Comparison of ENCODE assay signal across 15 cellular contexts in the genomic region with DNA sequence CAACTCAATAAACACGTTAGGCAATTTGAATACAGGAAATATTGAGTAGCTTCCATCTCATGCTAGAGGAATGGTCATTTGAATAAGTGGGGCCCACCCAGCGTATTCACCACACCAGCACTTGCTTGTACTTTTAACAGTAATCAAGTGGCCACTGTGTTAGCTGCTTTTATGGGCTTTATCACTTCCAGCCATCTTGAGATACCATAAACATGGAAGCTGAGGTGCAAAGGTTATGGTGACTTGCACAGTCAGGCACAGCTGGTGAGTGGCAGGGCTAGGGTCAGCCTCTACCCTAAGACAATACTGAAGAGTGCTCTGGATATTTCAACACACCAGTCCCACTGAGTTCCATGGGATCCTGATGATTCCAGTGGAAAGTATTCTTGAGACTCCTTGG. TPM values are rescaled to one million over a fixed set of nuclear protein-coding genes. Genes with fewer than 3 reads are reported as not detected.
DNase-seq lines count a peak whose midpoint lies in the region; ATAC-seq and TF ChIP-seq lines count a peak whose summit lies in the region.
"Had no signal": no experiment of that assay in that cellular context is flagged by ENCODE, and none has a peak within 500 bp of the region (broad histone marks: within the 10 kb centered on the region; RNA-seq: fewer than 3 reads in every experiment).

No MANE protein-coding gene starts in this region.

- no peaks in the 10 kb centered on the region for H3K9me3 ChIP-seq in upper lobe of left lung
- no peaks in the 10 kb centered on the region for H3K9me3 ChIP-seq in WERI-Rb-1 (ENCODE audit: severe bottlenecking)

- H3K4me3 ChIP-seq in upper lobe of left lung (no peak overlapping the region), WERI-Rb-1 (ENCODE audit: low read depth, low read length) (no peak overlapping the region)

- no peaks in the 10 kb centered on the region for H3K9me3 Mint-ChIP-seq in activated naive CD8-positive, alpha-beta T cell treated with anti-CD3 and anti-CD28 coated beads for 36 hours
- H3K9me3 Mint-ChIP-seq: H9, naive B cell had no signal

- H3K27me3 Mint-ChIP-seq in activated naive CD8-positive, alpha-beta T cell treated with anti-CD3 and anti-CD28 coated beads for 36 hours: no peaks in the 10 kb centered on the region
- H3K27me3 Mint-ChIP-seq: naive B cell had no signal

- intact Hi-C loops in left colon (cut with DNase I, micrococcal nuclease): no loop called here

- DNase-seq in HuH-7 (ENCODE audit: low spot score) (peak; percentile 87), left colon (peak; percentile 59 to 76), upper lobe of left lung (no peak), WERI-Rb-1 (no peak)
- no peak for DNase-seq in activated naive CD8-positive, alpha-beta T cell treated with anti-CD3 and anti-CD28 coated beads for 36 hours
- DNase-seq: AML-193, brain microvascular endothelial cell, DND-41, H9, naive B cell, NCI-H1105 treated with DMSO at 0.1 percent for 48 hours, NCI-H69 had no signal

- peaks cover 44 to 58% (median 49%) of the 10 kb centered on the region in 4 donors for H3K4me1 ChIP-seq in upper lobe of left lung

- ATAC-seq in left colon (peak; percentile 79), upper lobe of left lung (ENCODE audit: low FRiP score in 2 of 2) (no peak), GM19463 (IDR thresholded peaks at IDR 0.05; ENCODE audit: unreplicated experiment) (no peak), GM18868 (IDR thresholded peaks at IDR 0.05; ENCODE audit: unreplicated experiment) (no peak)

- H3K27ac Mint-ChIP-seq in activated naive CD8-positive, alpha-beta T cell treated with anti-CD3 and anti-CD28 coated beads for 36 hours: peak overlapping the region; percentile 34
- H3K27ac Mint-ChIP-seq: H9 had no signal

- H3K27ac ChIP-seq in upper lobe of left lung (peak overlapping the region; percentile 35 to 99 (median 98)), WERI-Rb-1 (no peak overlapping the region)
- H3K27ac ChIP-seq: brain microvascular endothelial cell had no signal

- H3K27me3 ChIP-seq in upper lobe of left lung: no peaks in the 10 kb centered on the region
- no peaks in the 10 kb centered on the region for H3K27me3 ChIP-seq in WERI-Rb-1 (ENCODE audit: insufficient read depth, low read depth, severe bottlenecking)
- H3K27me3 ChIP-seq: brain microvascular endothelial cell had no signal

- TF ChIP-seq POLR2A in upper lobe of left lung (IDR thresholded peaks at IDR 0.05): no peak

- no peak for TF ChIP-seq EP300 in upper lobe of left lung (IDR thresholded peaks at IDR 0.05)

- peaks cover 47% of the 10 kb centered on the region for H3K4me1 Mint-ChIP-seq in activated naive CD8-positive, alpha-beta T cell treated with anti-CD3 and anti-CD28 coated beads for 36 hours

- TF ChIP-seq CTCF in upper lobe of left lung (IDR thresholded peaks at IDR 0.05): no peak
- no peak for TF ChIP-seq CTCF in WERI-Rb-1 (IDR thresholded peaks at IDR 0.05; ENCODE audit: low read depth, low read length)

- no peak overlapping the region for H3K4me3 Mint-ChIP-seq in activated naive CD8-positive, alpha-beta T cell treated with anti-CD3 and anti-CD28 coated beads for 36 hours
- H3K4me3 Mint-ChIP-seq: H9, naive B cell had no signal

- WGBS in upper lobe of left lung, 2 donors: 77 to 78% methylated on average over 2 of the region's 2 CpGs

- H3K36me3 ChIP-seq in upper lobe of left lung (peaks cover 0 to 48% (median 11%) of the 10 kb centered on the region in 4 donors), WERI-Rb-1 (peaks cover 45% of the 10 kb centered on the region)

- peaks cover 49% of the 10 kb centered on the region for H3K36me3 Mint-ChIP-seq in activated naive CD8-positive, alpha-beta T cell treated with anti-CD3 and anti-CD28 coated beads for 36 hours

RNA-seq across cellular contexts. Expression of gene JOSD1, which starts 6.7 kb away (rescaled TPM):
- total RNA-seq in activated naive CD8-positive, alpha-beta T cell treated with anti-CD3 and anti-CD28 coated beads for 36 hours: 10 to 100 TPM; 79.4 to 83.7 TPM
- total RNA-seq in left colon: 100 to 1,000 TPM in 1 of 2 donors, 10 to 100 TPM in 1; 93.1 to 144 TPM
- total RNA-seq in upper lobe of left lung: 10 to 100 TPM; 47.1 to 84.8 (median 67.3) TPM

RNA-seq across cellular contexts. Expression of gene GTPBP1, which starts 11.7 kb away (rescaled TPM):
- 10 to 100 TPM; 82.4 TPM for total RNA-seq in activated naive CD8-positive, alpha-beta T cell treated with anti-CD3 and anti-CD28 coated beads for 36 hours
- total RNA-seq in left colon: 10 to 100 TPM; 66.6 to 72.6 TPM
- total RNA-seq in upper lobe of left lung: 100 to 1,000 TPM in 2 of 6 donors, 10 to 100 TPM in 4; 57.9 to 176 (median 73.6) TPM

RNA-seq across cellular contexts. Expression of gene TOMM22, which starts 12.3 kb away (rescaled TPM):
- total RNA-seq in activated naive CD8-positive, alpha-beta T cell treated with anti-CD3 and anti-CD28 coated beads for 36 hours: 100 to 1,000 TPM; 193 to 211 TPM
- 10 to 100 TPM; 85.0 to 98.7 TPM for total RNA-seq in left colon
- 10 to 100 TPM in 5 of 6 donors, 1 to 10 TPM in 1; 9.4 to 60.3 (median 24.1) TPM for total RNA-seq in upper lobe of left lung

RNA-seq across cellular contexts. Expression of gene CBY1, which starts 37.6 kb away (rescaled TPM):
- total RNA-seq in activated naive CD8-positive, alpha-beta T cell treated with anti-CD3 and anti-CD28 coated beads for 36 hours: 10 to 100 TPM; 11.5 to 11.9 TPM
- total RNA-seq in left colon: 10 to 100 TPM; 21.5 to 28.7 TPM
- total RNA-seq in upper lobe of left lung: 10 to 100 TPM; 15.8 to 30.3 (median 23.5) TPM

RNA-seq across cellular contexts. Expression of gene FAM227A, which starts 37.9 kb away (rescaled TPM):
- under 1 TPM; 0.35 to 0.50 TPM for total RNA-seq in activated naive CD8-positive, alpha-beta T cell treated with anti-CD3 and anti-CD28 coated beads for 36 hours
- under 1 TPM; 0.50 to 0.82 TPM for total RNA-seq in left colon
- 10 to 100 TPM in 3 of 6 donors, 1 to 10 TPM in 2, under 1 TPM in 1; 0.49 to 21.3 (median 8.3) TPM for total RNA-seq in upper lobe of left lung
- total RNA-seq: HT1080 had no signal

Comparison
In these comparisons a context has a peak if more than half of its experiments do, and no peak if none do; other contexts are left out.
1. DNase-seq: peak in HuH-7 (single experiment) and left colon (2 of 2); none in activated naive CD8-positive, alpha-beta T cell treated with anti-CD3 and anti-CD28 coated beads for 36 hours (single experiment), upper lobe of left lung (0 of 2) and WERI-Rb-1 (single experiment).